38 cellular contexts compared by ENCODE assay signal in the genomic region with DNA sequence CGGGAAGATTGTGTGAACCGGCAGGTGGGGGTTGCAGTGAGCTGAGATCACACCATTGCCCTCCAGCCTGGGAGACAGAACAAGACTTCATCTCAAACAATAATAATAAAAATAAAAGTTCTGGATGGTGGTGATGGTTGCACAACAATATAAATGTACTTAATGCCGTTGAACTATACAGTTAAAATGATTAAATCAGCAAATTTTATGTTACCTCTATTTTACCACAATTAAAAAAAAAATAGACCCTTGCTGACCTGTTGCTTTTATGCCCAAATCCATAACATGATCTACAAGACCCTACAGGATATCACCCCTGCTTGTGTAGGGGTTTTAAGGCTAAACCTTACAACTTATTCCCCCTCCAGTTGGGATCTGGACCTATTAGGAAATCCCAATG. TPM values are rescaled to one million over a fixed set of nuclear protein-coding genes. Genes with fewer than 3 reads are reported as not detected.
"Had no signal": no experiment of that assay in that cellular context is flagged by ENCODE, and none has a peak within 500 bp of the region (broad histone marks: within the 10 kb centered on the region; RNA-seq: fewer than 3 reads in every experiment).

No MANE protein-coding gene starts in this region.

- H3K9me3 Mint-ChIP-seq: activated B cell treated with CpG ODN at 0.5 μM for 24 hours; activated CD4-positive, alpha-beta memory T cell treated with anti-CD3 and anti-CD28 coated beads for 36 hours; activated CD4-positive, alpha-beta T cell treated with anti-CD3 and anti-CD28 coated beads, Interleukin-2, amount 10 ng/mL, durations not matched to agents 24 days and 14 days; activated CD8-positive, alpha-beta T cell treated with anti-CD3 and anti-CD28 coated beads for 36 hours; activated naive CD4-positive, alpha-beta T cell treated with anti-CD3 and anti-CD28 coated beads for 36 hours; activated naive CD8-positive, alpha-beta T cell treated with anti-CD3 and anti-CD28 coated beads, Interleukin-2, amount 10 ng/mL, durations not matched to agents 7 days and 5 days; activated naive CD8-positive, alpha-beta T cell treated with anti-CD3 and anti-CD28 coated beads, Interleukin-2, amount 50 U/mL, for 24 hours; activated T-cell treated with anti-CD3 and anti-CD28 coated beads, Interleukin-2, amount 50 U/mL, for 4 hours; activated T-cell treated with anti-CD3 and anti-CD28 coated beads, Interleukin-2, amount 50 U/mL, for 72 hours; activated T-helper 1 cell treated with anti-CD3 and anti-CD28 coated beads, Interleukin-12 subunit alpha, Interleukin-12 subunit beta, Interleukin-2, Interleukin-4 antibody, amounts not matched to agents 30 ng/mL and 10 ng/mL and 1 ng/mL, durations not matched to agents 14 hours and 24 hours and 36 hours; activated T-helper 17 cell treated with anti-CD3 and anti-CD28 coated beads, Interleukin-2, amount 50 U/mL, for 72 hours; brain; T-helper 1 cell treated with Interleukin-12 subunit alpha and Interleukin-12 subunit beta and Interleukin-4 antibody, amounts not matched to agents 30 μg/mL and 1 μg/mL, for 36 hours; T-helper 2 cell treated with Interferon-gamma antibody and Interleukin-4, amounts not matched to agents 5 μg/mL and 100 μg/mL, for 36 hours had no signal

- H3K4me3 Mint-ChIP-seq: activated B cell treated with CpG ODN at 0.5 μM for 24 hours; activated CD4-positive, alpha-beta memory T cell treated with anti-CD3 and anti-CD28 coated beads for 36 hours; activated CD4-positive, alpha-beta T cell treated with anti-CD3 and anti-CD28 coated beads, Interleukin-2, amount 10 ng/mL, durations not matched to agents 24 days and 14 days; activated CD8-positive, alpha-beta T cell treated with anti-CD3 and anti-CD28 coated beads for 36 hours; activated naive CD4-positive, alpha-beta T cell treated with anti-CD3 and anti-CD28 coated beads for 36 hours; activated naive CD8-positive, alpha-beta T cell; activated naive CD8-positive, alpha-beta T cell treated with anti-CD3 and anti-CD28 coated beads, Interleukin-2, amount 10 ng/mL, durations not matched to agents 7 days and 5 days; activated naive CD8-positive, alpha-beta T cell treated with anti-CD3 and anti-CD28 coated beads, Interleukin-2, amount 50 U/mL, for 24 hours; activated T-cell treated with anti-CD3 and anti-CD28 coated beads, Interleukin-2, amount 50 U/mL, for 4 hours; activated T-cell treated with anti-CD3 and anti-CD28 coated beads, Interleukin-2, amount 50 U/mL, for 72 hours; activated T-helper 1 cell treated with anti-CD3 and anti-CD28 coated beads, Interleukin-12 subunit alpha, Interleukin-12 subunit beta, Interleukin-2, Interleukin-4 antibody, amounts not matched to agents 30 ng/mL and 10 ng/mL and 1 ng/mL, durations not matched to agents 14 hours and 24 hours and 36 hours; activated T-helper 17 cell treated with anti-CD3 and anti-CD28 coated beads, Interleukin-2, amount 50 U/mL, for 72 hours; brain; T-helper 1 cell treated with Interleukin-12 subunit alpha and Interleukin-12 subunit beta and Interleukin-4 antibody, amounts not matched to agents 30 μg/mL and 1 μg/mL, for 36 hours; T-helper 2 cell treated with Interferon-gamma antibody and Interleukin-4, amounts not matched to agents 5 μg/mL and 100 μg/mL, for 36 hours had no signal

- ATAC-seq: activated CD8-positive, alpha-beta T cell treated with anti-CD3 and anti-CD28 coated beads for 36 hours; activated naive CD8-positive, alpha-beta T cell treated with anti-CD3 and anti-CD28 coated beads, Interleukin-2, amount 50 U/mL, for 24 hours; activated T-cell treated with anti-CD3 and anti-CD28 coated beads, Interleukin-2, amount 50 U/mL, for 4 hours; activated T-cell treated with anti-CD3 and anti-CD28 coated beads, Interleukin-2, amount 50 U/mL, for 72 hours; activated T-helper 17 cell treated with anti-CD3 and anti-CD28 coated beads, Interleukin-2, amount 50 U/mL, for 72 hours had no signal

- FAIRE-seq: bronchial epithelial cell, TTC549 had no signal

- H3K27ac ChIP-seq: ascending aorta, cardiac muscle cell, VCaP had no signal

- H3K27me3 Mint-ChIP-seq: activated CD4-positive, alpha-beta memory T cell treated with anti-CD3 and anti-CD28 coated beads for 36 hours; activated naive CD8-positive, alpha-beta T cell had no signal

- H3K4me1 ChIP-seq: ascending aorta had no signal

- H3K4me3 ChIP-seq: ascending aorta, cardiac muscle cell had no signal

- H3K27ac Mint-ChIP-seq: activated B cell treated with CpG ODN at 0.5 μM for 24 hours; activated CD4-positive, alpha-beta memory T cell treated with anti-CD3 and anti-CD28 coated beads for 36 hours; activated CD4-positive, alpha-beta T cell treated with anti-CD3 and anti-CD28 coated beads, Interleukin-2, amount 10 ng/mL, durations not matched to agents 24 days and 14 days; activated CD8-positive, alpha-beta T cell treated with anti-CD3 and anti-CD28 coated beads for 36 hours; activated naive CD4-positive, alpha-beta T cell treated with anti-CD3 and anti-CD28 coated beads for 36 hours; activated naive CD8-positive, alpha-beta T cell; activated naive CD8-positive, alpha-beta T cell treated with anti-CD3 and anti-CD28 coated beads, Interleukin-2, amount 10 ng/mL, durations not matched to agents 7 days and 5 days; activated naive CD8-positive, alpha-beta T cell treated with anti-CD3 and anti-CD28 coated beads, Interleukin-2, amount 50 U/mL, for 24 hours; activated T-cell treated with anti-CD3 and anti-CD28 coated beads, Interleukin-2, amount 50 U/mL, for 72 hours; activated T-helper 17 cell treated with anti-CD3 and anti-CD28 coated beads, Interleukin-2, amount 50 U/mL, for 72 hours; T-helper 1 cell treated with Interleukin-12 subunit alpha and Interleukin-12 subunit beta and Interleukin-4 antibody, amounts not matched to agents 30 μg/mL and 1 μg/mL, for 36 hours; T-helper 2 cell treated with Interferon-gamma antibody and Interleukin-4, amounts not matched to agents 5 μg/mL and 100 μg/mL, for 36 hours had no signal

- H3K4me1 Mint-ChIP-seq: activated B cell treated with CpG ODN at 0.5 μM for 24 hours; activated T-helper 17 cell treated with anti-CD3 and anti-CD28 coated beads, Interleukin-2, amount 50 U/mL, for 72 hours had no signal

- H3K36me3 Mint-ChIP-seq: activated CD4-positive, alpha-beta memory T cell treated with anti-CD3 and anti-CD28 coated beads for 36 hours; activated naive CD8-positive, alpha-beta T cell; activated naive CD8-positive, alpha-beta T cell treated with anti-CD3 and anti-CD28 coated beads, Interleukin-2, amount 10 ng/mL, durations not matched to agents 7 days and 5 days; brain had no signal

- H3K27me3 ChIP-seq: ascending aorta, cardiac muscle cell had no signal

- H3K36me3 ChIP-seq: ascending aorta, cardiac muscle cell had no signal

- H3K9me3 ChIP-seq: ascending aorta had no signal

- DNase-seq: activated B cell treated with CpG ODN at 0.5 μM for 24 hours; activated CD4-positive, alpha-beta memory T cell treated with anti-CD3 and anti-CD28 coated beads for 36 hours; activated CD4-positive, alpha-beta T cell treated with anti-CD3 and anti-CD28 coated beads for 4 hours; activated CD4-positive, alpha-beta T cell treated with anti-CD3 and anti-CD28 coated beads, Interleukin-2, amount 10 ng/mL, durations not matched to agents 24 days and 14 days; activated CD4-positive, alpha-beta T cell treated with anti-CD3 and anti-CD28 coated beads, Interleukin-2, amount 50 U/mL, for 1 hour; activated CD4-positive, alpha-beta T cell treated with anti-CD3 and anti-CD28 coated beads, Interleukin-2, amount 50 U/mL, for 4 hours; activated CD4-positive, CD25-positive, alpha-beta regulatory T cell treated with anti-CD3 and anti-CD28 coated beads, Interleukin-2, amount 50 U/mL, for 72 hours; activated CD8-positive, alpha-beta memory T cell treated with anti-CD3 and anti-CD28 coated beads, Interleukin-2, amount 50 U/mL, for 4 hours; activated CD8-positive, alpha-beta T cell treated with anti-CD3 and anti-CD28 coated beads for 36 hours; activated gamma-delta T cell treated with Interleukin-2 at 50 U/mL for 16 hours; activated naive CD4-positive, alpha-beta T cell; activated naive CD4-positive, alpha-beta T cell treated with anti-CD3 and anti-CD28 coated beads for 36 hours; activated naive CD4-positive, alpha-beta T cell treated with anti-CD3 and anti-CD28 coated beads, Interleukin-2, amount 50 U/mL, for 16 hours; activated naive CD8-positive, alpha-beta T cell treated with anti-CD3 and anti-CD28 coated beads, Interleukin-2, amount 10 ng/mL, durations not matched to agents 7 days and 5 days; activated naive CD8-positive, alpha-beta T cell treated with anti-CD3 and anti-CD28 coated beads, Interleukin-2, amount 50 U/mL, for 24 hours; activated T-cell treated with anti-CD3 and anti-CD28 coated beads for 4 hours; activated T-cell treated with anti-CD3 and anti-CD28 coated beads, Interleukin-2, amount 50 U/mL, for 1 hour; activated T-cell treated with anti-CD3 and anti-CD28 coated beads, Interleukin-2, amount 50 U/mL, for 4 hours; activated T-cell treated with anti-CD3 and anti-CD28 coated beads, Interleukin-2, amount 50 U/mL, for 72 hours; amygdala; anterior cingulate cortex; central memory CD4-positive, alpha-beta T cell; T-helper 1 cell; T-helper 2 cell; T-helper 9 cell had no signal

RNA-seq across cellular contexts. Expression of a gene that starts 32.4 kb away (rescaled TPM):
- total RNA-seq: activated B cell treated with CpG ODN at 0.5 μM for 24 hours; activated CD4-positive, alpha-beta T cell treated with anti-CD3 and anti-CD28 coated beads, Interleukin-2, amount 10 ng/mL, durations not matched to agents 24 days and 14 days; activated CD8-positive, alpha-beta memory T cell treated with anti-CD3 and anti-CD28 coated beads for 36 hours; activated naive CD8-positive, alpha-beta T cell treated with anti-CD3 and anti-CD28 coated beads, Interleukin-2, amount 10 ng/mL, durations not matched to agents 7 days and 5 days; activated T-cell treated with anti-CD3 and anti-CD28 coated beads, Interleukin-2, amount 50 U/mL, for 4 hours; activated T-helper 1 cell treated with anti-CD3 and anti-CD28 coated beads, Interleukin-12 subunit alpha, Interleukin-12 subunit beta, Interleukin-2, Interleukin-4 antibody, amounts not matched to agents 30 ng/mL and 10 ng/mL and 1 ng/mL, durations not matched to agents 14 hours and 24 hours and 36 hours; activated T-helper 17 cell treated with anti-CD3 and anti-CD28 coated beads, Interleukin-2, amount 50 U/mL, for 72 hours; ascending aorta; bronchial epithelial cell; cerebellum had no signal

RNA-seq across cellular contexts. Expression of a gene that starts 53.9 kb away (rescaled TPM):
- total RNA-seq: activated B cell treated with CpG ODN at 0.5 μM for 24 hours; activated CD4-positive, alpha-beta memory T cell treated with anti-CD3 and anti-CD28 coated beads for 36 hours; activated CD4-positive, alpha-beta T cell treated with anti-CD3 and anti-CD28 coated beads, Interleukin-2, amount 10 ng/mL, durations not matched to agents 24 days and 14 days; activated CD8-positive, alpha-beta memory T cell treated with anti-CD3 and anti-CD28 coated beads for 36 hours; activated CD8-positive, alpha-beta T cell treated with anti-CD3 and anti-CD28 coated beads for 36 hours; activated naive CD4-positive, alpha-beta T cell treated with anti-CD3 and anti-CD28 coated beads for 36 hours; activated naive CD8-positive, alpha-beta T cell treated with anti-CD3 and anti-CD28 coated beads, Interleukin-2, amount 10 ng/mL, durations not matched to agents 7 days and 5 days; activated T-cell treated with anti-CD3 and anti-CD28 coated beads, Interleukin-2, amount 50 U/mL, for 4 hours; activated T-cell treated with anti-CD3 and anti-CD28 coated beads, Interleukin-2, amount 50 U/mL, for 72 hours; activated T-helper 1 cell treated with anti-CD3 and anti-CD28 coated beads, Interleukin-12 subunit alpha, Interleukin-12 subunit beta, Interleukin-2, Interleukin-4 antibody, amounts not matched to agents 30 ng/mL and 10 ng/mL and 1 ng/mL, durations not matched to agents 14 hours and 24 hours and 36 hours; activated T-helper 17 cell treated with anti-CD3 and anti-CD28 coated beads, Interleukin-2, amount 50 U/mL, for 72 hours; ascending aorta; bronchial epithelial cell; cerebellum had no signal

RNA-seq across cellular contexts. Expression of a gene that starts 59.1 kb away (rescaled TPM):
- total RNA-seq: activated B cell treated with CpG ODN at 0.5 μM for 24 hours; activated CD4-positive, alpha-beta memory T cell treated with anti-CD3 and anti-CD28 coated beads for 36 hours; activated CD8-positive, alpha-beta memory T cell treated with anti-CD3 and anti-CD28 coated beads for 36 hours; activated CD8-positive, alpha-beta T cell treated with anti-CD3 and anti-CD28 coated beads for 36 hours; activated naive CD8-positive, alpha-beta T cell treated with anti-CD3 and anti-CD28 coated beads, Interleukin-2, amount 10 ng/mL, durations not matched to agents 7 days and 5 days; activated T-cell treated with anti-CD3 and anti-CD28 coated beads, Interleukin-2, amount 50 U/mL, for 4 hours; activated T-cell treated with anti-CD3 and anti-CD28 coated beads, Interleukin-2, amount 50 U/mL, for 72 hours; activated T-helper 1 cell treated with anti-CD3 and anti-CD28 coated beads, Interleukin-12 subunit alpha, Interleukin-12 subunit beta, Interleukin-2, Interleukin-4 antibody, amounts not matched to agents 30 ng/mL and 10 ng/mL and 1 ng/mL, durations not matched to agents 14 hours and 24 hours and 36 hours; activated T-helper 17 cell treated with anti-CD3 and anti-CD28 coated beads, Interleukin-2, amount 50 U/mL, for 72 hours; bronchial epithelial cell had no signal
